ENCODE assay signal across 18 cellular contexts in the genomic region with DNA sequence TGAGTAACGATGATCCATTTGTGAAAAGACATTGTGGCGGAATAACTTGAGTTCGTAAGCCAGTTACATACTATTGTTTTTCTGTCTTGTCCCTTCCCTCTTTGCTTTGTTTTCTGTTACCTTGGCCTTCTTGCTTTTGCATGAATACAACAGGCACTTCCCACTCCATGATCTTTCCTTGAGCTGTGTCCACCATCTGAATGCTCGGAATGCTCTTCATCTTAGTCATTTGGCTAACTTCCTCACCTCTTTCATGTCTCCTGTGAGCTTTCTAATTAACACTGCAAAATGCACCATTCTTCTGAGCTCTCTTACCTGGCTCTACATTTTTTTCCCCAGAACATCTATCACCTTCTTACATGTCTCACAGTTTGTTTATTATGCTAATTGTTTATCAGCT.
"Had no signal": no experiment of that assay in that cellular context is flagged by ENCODE, and none has a peak within 500 bp of the region (broad histone marks: within the 10 kb centered on the region; RNA-seq: fewer than 3 reads in every experiment).

No MANE protein-coding gene starts in this region.

- H3K4me1 ChIP-seq: psoas muscle, right lobe of liver, tibial artery, upper lobe of left lung, uterus had no signal

- H3K9me3 ChIP-seq: mucosa of descending colon, neutrophil, psoas muscle, right lobe of liver, tibial artery, upper lobe of left lung, uterus had no signal

- H3K9me3 Mint-ChIP-seq: naive thymus-derived CD8-positive, alpha-beta T cell; stimulated activated effector memory CD8-positive, alpha-beta T cell treated with anti-CD3 and anti-CD28 coated beads, Interleukin-12 subunit alpha, Interleukin-12 subunit beta, amount 100 ng/mL, for 72 hours; stimulated activated naive CD8-positive, alpha-beta T cell treated with anti-CD3 and anti-CD28 coated beads, Interleukin-15, Interleukin-2, amounts not matched to agents 100 ng/mL and 50 ng/mL, for 24 hours had no signal

- ATAC-seq: mucosa of descending colon; naive thymus-derived CD8-positive, alpha-beta T cell; psoas muscle; right lobe of liver; stimulated activated effector memory CD8-positive, alpha-beta T cell treated with anti-CD3 and anti-CD28 coated beads, Interleukin-12 subunit alpha, Interleukin-12 subunit beta, amount 100 ng/mL, for 72 hours had no signal

- DNase-seq: dermis blood vessel endothelial cell; erythroblast; foreskin melanocyte; head of caudate nucleus; mucosa of descending colon; naive thymus-derived CD8-positive, alpha-beta T cell; psoas muscle; retina; right lobe of liver; stimulated activated CD4-positive, alpha-beta T cell treated with anti-CD3 and anti-CD28 coated beads, Interleukin-4, amount 100 ng/mL, for 1 hour; stimulated activated CD8-positive, alpha-beta memory T cell treated with anti-CD3 and anti-CD28 coated beads, Interleukin-4, amount 100 ng/mL, for 48 hours; tibial artery; upper lobe of left lung; uterus had no signal

- H3K27ac Mint-ChIP-seq: naive thymus-derived CD8-positive, alpha-beta T cell; stimulated activated effector memory CD8-positive, alpha-beta T cell treated with anti-CD3 and anti-CD28 coated beads, Interleukin-12 subunit alpha, Interleukin-12 subunit beta, amount 100 ng/mL, for 72 hours; stimulated activated naive CD8-positive, alpha-beta T cell treated with anti-CD3 and anti-CD28 coated beads, Interleukin-15, Interleukin-2, amounts not matched to agents 100 ng/mL and 50 ng/mL, for 24 hours had no signal

- H3K4me3 Mint-ChIP-seq: naive thymus-derived CD8-positive, alpha-beta T cell; stimulated activated effector memory CD8-positive, alpha-beta T cell treated with anti-CD3 and anti-CD28 coated beads, Interleukin-12 subunit alpha, Interleukin-12 subunit beta, amount 100 ng/mL, for 72 hours; stimulated activated naive CD8-positive, alpha-beta T cell treated with anti-CD3 and anti-CD28 coated beads, Interleukin-15, Interleukin-2, amounts not matched to agents 100 ng/mL and 50 ng/mL, for 24 hours had no signal

- H3K27me3 ChIP-seq: hepatocyte, neutrophil, right lobe of liver, tibial artery, upper lobe of left lung, uterus had no signal

- H3K4me1 Mint-ChIP-seq: naive thymus-derived CD8-positive, alpha-beta T cell; stimulated activated effector memory CD8-positive, alpha-beta T cell treated with anti-CD3 and anti-CD28 coated beads, Interleukin-12 subunit alpha, Interleukin-12 subunit beta, amount 100 ng/mL, for 72 hours had no signal

- H3K36me3 ChIP-seq: right lobe of liver, uterus had no signal

- H3K4me3 ChIP-seq: hepatocyte, mucosa of descending colon, psoas muscle, right lobe of liver, tibial artery, upper lobe of left lung, uterus had no signal

- H3K27me3 Mint-ChIP-seq: naive thymus-derived CD8-positive, alpha-beta T cell; stimulated activated naive CD8-positive, alpha-beta T cell treated with anti-CD3 and anti-CD28 coated beads, Interleukin-15, Interleukin-2, amounts not matched to agents 100 ng/mL and 50 ng/mL, for 24 hours had no signal

- H3K27ac ChIP-seq: hepatocyte, neutrophil, psoas muscle, right lobe of liver, tibial artery, upper lobe of left lung, uterus had no signal
